Comparison of ENCODE assay signal across 18 cellular contexts in the genomic region with DNA sequence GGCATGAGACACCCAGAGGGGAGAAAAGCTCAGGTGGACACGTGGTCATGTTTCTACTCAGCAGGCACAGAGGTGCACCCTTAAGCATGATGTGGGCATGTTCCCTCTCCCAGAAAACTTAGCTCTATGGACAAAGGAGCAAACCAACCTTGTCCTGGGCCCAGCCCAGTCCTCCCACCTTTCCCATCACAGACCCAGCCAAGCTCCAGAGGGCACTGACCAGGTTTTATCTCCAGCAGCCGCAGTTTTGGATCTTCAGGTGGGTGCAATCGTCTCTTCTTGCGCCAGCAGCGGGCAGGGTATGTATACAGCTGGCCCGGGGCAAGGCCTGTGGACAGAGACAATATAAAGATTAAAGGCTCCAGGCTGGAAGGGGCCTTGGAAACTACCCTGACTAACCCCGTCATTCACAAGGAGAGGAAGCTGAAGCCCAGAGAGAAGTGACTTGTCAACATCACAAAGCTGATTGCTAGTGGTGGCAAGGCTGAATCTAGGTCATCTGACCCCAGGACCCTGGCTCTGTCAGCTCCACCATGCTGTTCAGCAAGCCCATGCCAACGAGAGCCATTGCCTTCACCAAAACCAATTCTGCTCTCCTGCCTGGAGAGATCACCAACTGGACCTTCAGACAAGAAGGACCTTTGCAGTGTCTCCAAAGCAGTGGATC.
"Had no signal": no experiment of that assay in that cellular context is flagged by ENCODE, and none has a peak within 500 bp of the region (broad histone marks: within the 10 kb centered on the region; RNA-seq: fewer than 3 reads in every experiment).

No MANE protein-coding gene starts in this region.

- H3K4me1 ChIP-seq: neural progenitor cell, testis, tibial nerve had no signal

- H3K27me3 ChIP-seq: hepatocyte, neural progenitor cell, spleen, testis, tibial nerve had no signal

- H3K27me3 Mint-ChIP-seq: stimulated activated memory B cell treated with anti-CD40 and anti-IgM and Interleukin-4, amounts not matched to agents 10 μg/mL and 1 μg/mL and 100 μg/mL, for 72 hours; stimulated activated naive CD8-positive, alpha-beta T cell treated with anti-CD3 and anti-CD28 coated beads, Interleukin-15, Interleukin-2, amounts not matched to agents 100 ng/mL and 50 ng/mL, for 24 hours had no signal

- H3K4me3 ChIP-seq: hepatocyte, mucosa of descending colon, neural progenitor cell, spleen, testis, tibial nerve had no signal

- H3K27ac ChIP-seq: hepatocyte, neural progenitor cell, spleen, testis, tibial nerve had no signal

- DNase-seq: central memory CD4-positive, alpha-beta T cell; effector CD4-positive, alpha-beta T cell; endodermal cell; erythroblast; foreskin melanocyte; head of caudate nucleus; mucosa of descending colon; natural killer cell; spleen; stimulated activated CD4-positive, alpha-beta T cell treated with anti-CD3 and anti-CD28 coated beads, Interleukin-15, amount 100 ng/mL, for 24 hours; stimulated activated CD4-positive, alpha-beta T cell treated with anti-CD3 and anti-CD28 coated beads, Interleukin-1b, Interleukin-23, amount 100 ng/mL, for 48 hours; stimulated activated CD4-positive, alpha-beta T cell treated with anti-CD3 and anti-CD28 coated beads, Interleukin-4, amount 100 ng/mL, for 24 hours; testis had no signal

- H3K4me1 Mint-ChIP-seq: neural progenitor cell had no signal

- H3K4me3 Mint-ChIP-seq: endodermal cell; natural killer cell; neural progenitor cell; stimulated activated memory B cell treated with anti-CD40 and anti-IgM and Interleukin-4, amounts not matched to agents 10 μg/mL and 1 μg/mL and 100 μg/mL, for 72 hours; stimulated activated naive CD8-positive, alpha-beta T cell treated with anti-CD3 and anti-CD28 coated beads, Interleukin-15, Interleukin-2, amounts not matched to agents 100 ng/mL and 50 ng/mL, for 24 hours had no signal

- H3K9ac ChIP-seq: neural progenitor cell had no signal

- H3K27ac Mint-ChIP-seq: endodermal cell; natural killer cell; neural progenitor cell; stimulated activated memory B cell treated with anti-CD40 and anti-IgM and Interleukin-4, amounts not matched to agents 10 μg/mL and 1 μg/mL and 100 μg/mL, for 72 hours; stimulated activated naive CD8-positive, alpha-beta T cell treated with anti-CD3 and anti-CD28 coated beads, Interleukin-15, Interleukin-2, amounts not matched to agents 100 ng/mL and 50 ng/mL, for 24 hours had no signal

- H3K36me3 ChIP-seq: neural progenitor cell, spleen, tibial nerve had no signal

- H3K9me3 ChIP-seq: mucosa of descending colon, testis had no signal
